Comparison of ENCODE assay signal across 8 cellular contexts in the genomic region with DNA sequence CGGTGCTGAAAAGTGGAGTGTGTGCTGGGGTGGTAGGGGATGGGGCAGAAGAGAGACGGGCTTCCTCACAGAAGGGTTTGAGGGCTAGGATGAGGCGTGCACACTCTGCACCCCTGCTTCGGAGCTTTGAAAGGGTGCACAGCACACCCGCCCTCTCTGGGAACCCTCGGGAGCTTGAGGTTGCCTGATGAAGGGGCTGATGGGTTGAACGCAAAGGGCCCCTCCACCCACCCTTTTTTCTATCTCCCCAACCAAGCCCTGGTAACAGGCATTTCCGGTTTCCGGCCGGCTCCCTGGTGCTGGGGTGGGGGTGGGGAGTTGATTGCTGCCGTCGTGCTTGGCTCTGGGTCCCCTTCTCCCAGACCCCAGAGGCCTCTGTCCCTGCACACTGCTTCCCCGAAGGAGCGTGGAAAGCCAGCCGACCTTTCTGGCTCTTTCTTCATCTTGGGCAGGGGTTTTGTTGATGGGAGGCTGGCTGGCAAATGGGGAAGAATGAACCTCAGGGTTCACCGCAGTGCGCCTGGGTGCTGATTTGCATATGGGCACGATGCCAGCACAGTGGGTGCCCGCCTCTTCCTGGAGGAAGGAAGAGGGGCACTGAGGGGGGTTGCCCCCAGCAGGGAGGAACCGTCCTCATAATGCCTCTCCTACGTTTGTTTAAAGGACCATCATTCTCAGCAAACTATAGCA. TPM values are rescaled to one million over a fixed set of nuclear protein-coding genes. Genes with fewer than 3 reads are reported as not detected.
DNase-seq lines count a peak whose midpoint lies in the region; TF ChIP-seq lines count a peak whose summit lies in the region.

No MANE protein-coding gene starts in this region.

- peak; percentile 41 for TF ChIP-seq POLR2A in GM18526 (IDR thresholded peaks at IDR 0.05; ENCODE audit: extremely low read depth, insufficient read length)

- H3K9me3 ChIP-seq in adipocyte (ENCODE audit: control insufficient read depth, low read length): peaks cover 1% of the 10 kb centered on the region

- no peak for TF ChIP-seq CTCF in HL-60 (IDR thresholded peaks at IDR 0.05; ENCODE audit: insufficient read depth, low read length)

- H3K9ac ChIP-seq in adipocyte (ENCODE audit: low read length): no peak overlapping the region

- H3K27ac ChIP-seq in HL-60 (replicated peaks): peak overlapping the region; percentile 83

- no peaks in the 10 kb centered on the region for H3K36me3 ChIP-seq in adipocyte (ENCODE audit: control insufficient read depth, insufficient read depth, low read length, severe bottlenecking)

- H3K27me3 ChIP-seq in HL-60 (ENCODE audit: insufficient read depth, poor library complexity, severe bottlenecking) (no peaks in the 10 kb centered on the region), adipocyte (replicated peaks; ENCODE audit: control insufficient read depth, insufficient read depth, low read length) (peaks cover 18% of the 10 kb centered on the region)

- peaks cover 6% of the 10 kb centered on the region for H3K4me1 ChIP-seq in adipocyte (ENCODE audit: control insufficient read depth, insufficient read depth, low read length)

- H3K4me3 ChIP-seq in HL-60 (replicated peaks; ENCODE audit: insufficient read depth, low read length) (peak overlapping the region; percentile 25), adipocyte (ENCODE audit: low read length) (peak overlapping the region; percentile 35)

- DNase-seq in HL-60 (ENCODE audit: low read depth in 1 of 2, low spot score in 1 of 2) (peak; percentile 94 to 97), T-helper 1 cell (peak; percentile 58 to 89 (median 69)), adipocyte (ENCODE audit: low read depth) (no peak), islet precursor cell (peak; percentile 60), NCI-H1694 (lab: John Stamatoyannopoulos, UW) (no peak), SK-N-DZ (ENCODE audit: low spot score) (no peak)
- DNase-seq in stimulated activated CD4-positive, alpha-beta T cell treated with anti-CD3 and anti-CD28 coated beads, Interleukin-4, amount 100 ng/mL, for 1 hour: peak; percentile 82

RNA-seq across cellular contexts. Expression of gene VAV1, which starts 29.0 kb away (rescaled TPM):
- not detected in 2 replicates for polyA plus RNA-seq in SK-N-DZ (2014; cell fraction: cytosol; rRNA removed)
- polyA plus RNA-seq in SK-N-DZ (2014; cell fraction: nucleus; rRNA removed): not detected in 2 replicates

RNA-seq across cellular contexts. Expression of gene SH2D3A, which starts 34.3 kb away (rescaled TPM):
- 0.71 and 0.80 TPM in 2 replicates for polyA plus RNA-seq in SK-N-DZ (2014; cell fraction: cytosol; rRNA removed)
- polyA plus RNA-seq in SK-N-DZ (2014; cell fraction: nucleus; rRNA removed): 0.06 and 2.2 TPM in 2 replicates

Comparison
In these comparisons a context has a peak if more than half of its experiments do, and no peak if none do; other contexts are left out.
1. DNase-seq: peak in HL-60 (2 of 2), T-helper 1 cell (5 of 5), islet precursor cell (single experiment) and stimulated activated CD4-positive, alpha-beta T cell treated with anti-CD3 and anti-CD28 coated beads, Interleukin-4, amount 100 ng/mL, for 1 hour (single experiment); none in adipocyte (single experiment), NCI-H1694 (single experiment) and SK-N-DZ (single experiment).